20 cellular contexts compared by ENCODE assay signal in the genomic region with DNA sequence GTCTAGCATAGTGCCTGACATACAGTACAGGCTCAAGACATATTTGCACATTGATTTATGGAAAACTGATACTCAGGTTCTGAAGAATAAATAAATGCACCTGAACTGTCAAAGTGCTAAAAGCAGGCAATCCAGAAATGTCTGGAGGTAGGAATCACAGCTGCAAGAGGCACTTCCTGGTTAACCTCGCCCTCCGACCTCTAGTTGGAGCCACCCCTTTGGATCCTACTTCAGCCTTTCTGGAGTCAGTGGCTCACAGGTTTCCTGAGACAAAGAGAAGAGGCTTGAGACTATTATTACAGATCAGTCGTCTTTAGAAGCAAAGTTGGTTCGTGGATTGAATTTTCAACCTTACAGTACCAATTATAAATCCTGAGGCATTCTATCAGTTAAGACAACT. TPM values are rescaled to one million over a fixed set of nuclear protein-coding genes. Genes with fewer than 3 reads are reported as not detected.
A peak's percentile ranks its signal among the peaks of the same experiment; 100 is the strongest.
DNase-seq lines count a peak whose midpoint lies in the region; ATAC-seq and TF ChIP-seq lines count a peak whose summit lies in the region.
"Had no signal": no experiment of that assay in that cellular context is flagged by ENCODE, and none has a peak within 500 bp of the region (broad histone marks: within the 10 kb centered on the region; RNA-seq: fewer than 3 reads in every experiment).

No MANE protein-coding gene starts in this region.

- H3K9me3 Mint-ChIP-seq in GM23338 (no peaks in the 10 kb centered on the region; the same call in 2 of the 3 replicates), neural progenitor cell (no peaks in the 10 kb centered on the region)
- H3K9me3 Mint-ChIP-seq: CD8-positive, alpha-beta T cell; H9 had no signal

- H3K27ac Mint-ChIP-seq in GM23338 (no peak overlapping the region), T-helper 17 cell (peak overlapping the region; percentile 72), neural progenitor cell (no peak overlapping the region)
- H3K27ac Mint-ChIP-seq: H9 had no signal

- H3K36me3 ChIP-seq in GM23338 (ENCODE audit: insufficient read depth): no peaks in the 10 kb centered on the region
- H3K36me3 ChIP-seq in neural progenitor cell: no peaks in the 10 kb centered on the region
- H3K36me3 ChIP-seq: BE2C, SJCRH30 had no signal

- peaks cover 6% of the 10 kb centered on the region; the same call in 2 of the 3 replicates for H3K4me1 Mint-ChIP-seq in GM23338
- peaks cover 22% of the 10 kb centered on the region for H3K4me1 Mint-ChIP-seq in T-helper 17 cell
- H3K4me1 Mint-ChIP-seq in neural progenitor cell: no peaks in the 10 kb centered on the region

- ATAC-seq in GM23338 (peak; percentile 62), T-helper 17 cell (no peak)
- ATAC-seq: CD8-positive, alpha-beta T cell had no signal

- H3K9me2 ChIP-seq in GM23338 (ENCODE audit: insufficient read depth): no peaks in the 10 kb centered on the region

- no peak overlapping the region for H3K4me3 ChIP-seq in GM23338
- no peak overlapping the region for H3K4me3 ChIP-seq in neural progenitor cell
- H3K4me3 ChIP-seq: MG63, PC-9, SJCRH30 had no signal

- H3K4me3 Mint-ChIP-seq in GM23338 (no peak overlapping the region), T-helper 17 cell (no peak overlapping the region), neural progenitor cell (no peak overlapping the region)
- H3K4me3 Mint-ChIP-seq: CD8-positive, alpha-beta T cell; H9 had no signal

- H3K27me3 Mint-ChIP-seq in GM23338 (ENCODE audit: insufficient read depth, low read depth, poor library complexity) (no peaks in the 10 kb centered on the region), T-helper 17 cell (no peaks in the 10 kb centered on the region), neural progenitor cell (ENCODE audit: insufficient read depth, low read depth) (peaks cover 4% of the 10 kb centered on the region)

- H3K27me3 ChIP-seq in GM23338 (ENCODE audit: insufficient read depth) (no peaks in the 10 kb centered on the region), neural progenitor cell (no peaks in the 10 kb centered on the region)
- H3K27me3 ChIP-seq: BE2C, MG63, SJCRH30 had no signal

- H3K27ac ChIP-seq in GM23338 (ENCODE audit: low read depth): no peak overlapping the region
- no peak overlapping the region for H3K27ac ChIP-seq in neural progenitor cell
- H3K27ac ChIP-seq: PC-9, SJCRH30 had no signal

- H3K79me2 ChIP-seq in GM23338 (replicated peaks; ENCODE audit: insufficient read depth): no peaks in the 10 kb centered on the region
- no peaks in the 10 kb centered on the region for H3K79me2 ChIP-seq in neural progenitor cell (ENCODE audit: low read depth)

- H2AFZ ChIP-seq in GM23338 (no peak overlapping the region), neural progenitor cell (replicated peaks) (peak overlapping the region; percentile 52)
- H2AFZ ChIP-seq: PC-9 had no signal

- TF ChIP-seq CTCF in GM23338 (conservative IDR thresholded peaks at IDR 0.05; ENCODE audit: low read depth in 2 of 2): peak; percentile 21 to 32; a peak in 2 of 4 replicates
- no peak for TF ChIP-seq CTCF in neural progenitor cell (IDR thresholded peaks at IDR 0.05)

- H3K36me3 Mint-ChIP-seq in GM23338 (ENCODE audit: low read depth): no peaks in the 10 kb centered on the region
- H3K36me3 Mint-ChIP-seq in T-helper 17 cell (ENCODE audit: low read depth): peaks cover 11% of the 10 kb centered on the region
- peaks cover 5% of the 10 kb centered on the region for H3K36me3 Mint-ChIP-seq in neural progenitor cell

- no peaks in the 10 kb centered on the region for H4K20me1 ChIP-seq in GM23338 (replicated peaks; ENCODE audit: insufficient read depth)
- H4K20me1 ChIP-seq in neural progenitor cell (ENCODE audit: low read depth): no peaks in the 10 kb centered on the region

- no peaks in the 10 kb centered on the region for H3K4me1 ChIP-seq in GM23338 (ENCODE audit: insufficient read depth)
- H3K4me1 ChIP-seq in neural progenitor cell: no peaks in the 10 kb centered on the region
- H3K4me1 ChIP-seq: BE2C, SJCRH30 had no signal

- H3K9me3 ChIP-seq in T-helper 17 cell (ENCODE audit: control insufficient read depth, low read length, poor library complexity, severe bottlenecking): no peaks in the 10 kb centered on the region
- no peaks in the 10 kb centered on the region for H3K9me3 ChIP-seq in neural progenitor cell (ENCODE audit: low read depth)
- H3K9me3 ChIP-seq: BE2C, MG63, SJCRH30 had no signal

- no peak overlapping the region for H3K4me2 ChIP-seq in GM23338
- no peak overlapping the region for H3K4me2 ChIP-seq in neural progenitor cell
- H3K4me2 ChIP-seq: PC-9 had no signal

- no peaks in the 10 kb centered on the region for H3F3A ChIP-seq in GM23338 (replicated peaks; ENCODE audit: low read depth)
- no peaks in the 10 kb centered on the region for H3F3A ChIP-seq in neural progenitor cell (ENCODE audit: low read depth)

- H3K9ac ChIP-seq in neural progenitor cell: no peak overlapping the region

- DNase-seq in NCI-H146 (lab: John Stamatoyannopoulos, UW) (peak; percentile 4), NCI-H146 treated with DMSO at 0.1 percent for 48 hours (lab: John Stamatoyannopoulos, UW; ENCODE audit: unreplicated experiment) (no peak), GM23338 (ENCODE audit: low spot score) (peak; percentile 40), T-helper 17 cell (no peak), neural progenitor cell (ENCODE audit: low spot score) (no peak), NCI-H2227 treated with DMSO at 0.1 percent for 48 hours (lab: John Stamatoyannopoulos, UW) (no peak), COLO829 (ENCODE audit: low spot score) (no peak)
- no peak for DNase-seq in stimulated activated CD4-positive, alpha-beta T cell treated with anti-CD3 and anti-CD28 coated beads, Interleukin-15, amount 100 ng/mL, for 24 hours
- DNase-seq: 8988T; BE2C; CD8-positive, alpha-beta T cell; DMS79 treated with DMSO at 0.1 percent for 48 hours; H9; MG63; NCI-H1092 treated with DMSO at 0.1 percent for 48 hours; NCI-H1694; NCI-H2081 treated with DMSO at 0.1 percent for 48 hours; NCI-H524; PC-9; SJCRH30 had no signal

TF ChIP-seq in GM23338, 12 proteins besides CTCF, POLR2A, EP300 and RAD21 (continues in another document):
- TF ChIP-seq JUNB (IDR thresholded peaks at IDR 0.05; ENCODE audit: unreplicated experiment) (no peak), ZNF114 (CRISPR knock-in tag; IDR thresholded peaks at IDR 0.05) (no peak), ZNF331 (CRISPR knock-in tag; IDR thresholded peaks at IDR 0.05; ENCODE audit: low read depth) (no peak)
- TF ChIP-seq, protein P1, sequence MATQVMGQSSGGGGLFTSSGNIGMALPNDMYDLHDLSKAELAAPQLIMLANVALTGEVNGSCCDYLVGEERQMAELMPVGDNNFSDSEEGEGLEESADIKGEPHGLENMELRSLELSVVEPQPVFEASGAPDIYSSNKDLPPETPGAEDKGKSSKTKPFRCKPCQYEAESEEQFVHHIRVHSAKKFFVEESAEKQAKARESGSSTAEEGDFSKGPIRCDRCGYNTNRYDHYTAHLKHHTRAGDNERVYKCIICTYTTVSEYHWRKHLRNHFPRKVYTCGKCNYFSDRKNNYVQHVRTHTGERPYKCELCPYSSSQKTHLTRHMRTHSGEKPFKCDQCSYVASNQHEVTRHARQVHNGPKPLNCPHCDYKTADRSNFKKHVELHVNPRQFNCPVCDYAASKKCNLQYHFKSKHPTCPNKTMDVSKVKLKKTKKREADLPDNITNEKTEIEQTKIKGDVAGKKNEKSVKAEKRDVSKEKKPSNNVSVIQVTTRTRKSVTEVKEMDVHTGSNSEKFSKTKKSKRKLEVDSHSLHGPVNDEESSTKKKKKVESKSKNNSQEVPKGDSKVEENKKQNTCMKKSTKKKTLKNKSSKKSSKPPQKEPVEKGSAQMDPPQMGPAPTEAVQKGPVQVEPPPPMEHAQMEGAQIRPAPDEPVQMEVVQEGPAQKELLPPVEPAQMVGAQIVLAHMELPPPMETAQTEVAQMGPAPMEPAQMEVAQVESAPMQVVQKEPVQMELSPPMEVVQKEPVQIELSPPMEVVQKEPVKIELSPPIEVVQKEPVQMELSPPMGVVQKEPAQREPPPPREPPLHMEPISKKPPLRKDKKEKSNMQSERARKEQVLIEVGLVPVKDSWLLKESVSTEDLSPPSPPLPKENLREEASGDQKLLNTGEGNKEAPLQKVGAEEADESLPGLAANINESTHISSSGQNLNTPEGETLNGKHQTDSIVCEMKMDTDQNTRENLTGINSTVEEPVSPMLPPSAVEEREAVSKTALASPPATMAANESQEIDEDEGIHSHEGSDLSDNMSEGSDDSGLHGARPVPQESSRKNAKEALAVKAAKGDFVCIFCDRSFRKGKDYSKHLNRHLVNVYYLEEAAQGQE (IDR thresholded peaks at IDR 0.05; ENCODE audit: unreplicated experiment): no peak

RNA-seq across cellular contexts. Expression of gene TCP11L2, which starts 13.0 kb away (rescaled TPM):
- 4.4 and 5.2 TPM in 2 replicates for total RNA-seq in GM23338 (2014; rRNA removed; shearing (Covaris generic))
- polyA plus RNA-seq in GM23338 (2016; fragmentation: Nextera tagmentation; extraction: Ambion mirVana): 1.4 and 2.4 TPM in 2 replicates
- total RNA-seq in T-helper 17 cell: 100 to 1,000 TPM; 134 to 148 TPM
- total RNA-seq in neural progenitor cell (ENCODE audit: low replicate concordance): 7.8 and 8.8 TPM in 2 replicates

RNA-seq across cellular contexts. Expression of gene POLR3B, which starts 42.0 kb away (rescaled TPM):
- 11.7 and 14.6 TPM in 2 replicates for total RNA-seq in GM23338 (2014; rRNA removed; shearing (Covaris generic))
- 3.9 and 4.0 TPM in 2 replicates for polyA plus RNA-seq in GM23338 (2016; fragmentation: Nextera tagmentation; extraction: Ambion mirVana)
- total RNA-seq in T-helper 17 cell (1 to 10 TPM; 4.0 to 9.2 TPM), neural progenitor cell (ENCODE audit: low replicate concordance) (8.4 and 8.8 TPM in 2 replicates)

Comparison
In these comparisons a context has a peak if more than half of its experiments do, and no peak if none do; other contexts are left out.
1. DNase-seq: peak in NCI-H146 (single experiment) and GM23338 (single experiment); none in NCI-H146 treated with DMSO at 0.1 percent for 48 hours (single experiment), T-helper 17 cell (0 of 3), neural progenitor cell (single experiment), stimulated activated CD4-positive, alpha-beta T cell treated with anti-CD3 and anti-CD28 coated beads, Interleukin-15, amount 100 ng/mL, for 24 hours (single experiment), NCI-H2227 treated with DMSO at 0.1 percent for 48 hours (single experiment) and COLO829 (single experiment).
2. RNA of gene TCP11L2, which starts 13.0 kb away (total RNA-seq): 134 to 148 TPM in T-helper 17 cell; 7.8 to 8.8 TPM in neural progenitor cell and 4.4 to 5.2 TPM in GM23338; every median in the first group is over 10 times any median in the second.